In genomic region chr11:1739576-1739975, GRCh38 we compare ENCODE assay signal across 27 cellular contexts. TPM values are rescaled to one million over a fixed set of nuclear protein-coding genes. Genes with fewer than 3 reads are reported as not detected.
"Had no signal": no experiment of that assay in that cellular context is flagged by ENCODE, and none has a peak within 500 bp of the region (broad histone marks: within the 10 kb centered on the region; RNA-seq: fewer than 3 reads in every experiment).

No MANE protein-coding gene starts in this region.

- H3K27me3 ChIP-seq: brain microvascular endothelial cell, colonic mucosa had no signal

- H3K27ac Mint-ChIP-seq: activated naive CD8-positive, alpha-beta T cell treated with anti-CD3 and anti-CD28 coated beads, Interleukin-2, amount 50 U/mL, for 24 hours; endodermal cell; type B pancreatic cell; WTC11 had no signal

- ATAC-seq: activated naive CD8-positive, alpha-beta T cell treated with anti-CD3 and anti-CD28 coated beads, Interleukin-2, amount 50 U/mL, for 24 hours; gastrocnemius medialis; WTC11 had no signal

- DNase-seq: activated CD4-positive, alpha-beta T cell treated with anti-CD3 and anti-CD28 coated beads for 4 hours; activated CD4-positive, alpha-beta T cell treated with anti-CD3 and anti-CD28 coated beads, Interleukin-2, amount 50 U/mL, for 48 hours; activated CD8-positive, alpha-beta memory T cell treated with anti-CD3 and anti-CD28 coated beads, Interleukin-2, amount 50 U/mL, for 48 hours; activated effector memory CD4-positive, alpha-beta T cell treated with Interleukin-2 at 50 U/mL for 16 hours; activated naive CD4-positive, alpha-beta T cell treated with anti-CD3 and anti-CD28 coated beads, Interleukin-2, amount 50 U/mL, for 16 hours; activated naive CD8-positive, alpha-beta T cell treated with anti-CD3 and anti-CD28 coated beads, Interleukin-2, amount 50 U/mL, for 24 hours; activated T-cell treated with anti-CD3 and anti-CD28 coated beads, Interleukin-2, amount 50 U/mL, for 48 hours; brain microvascular endothelial cell; colonic mucosa; endodermal cell; esophagus squamous epithelium; gastrocnemius medialis; sigmoid colon; stimulated activated CD4-positive, alpha-beta T cell treated with anti-CD3 and anti-CD28 coated beads, Interleukin-2, amount 100 ng/mL, for 48 hours; stimulated activated CD8-positive, alpha-beta memory T cell treated with anti-CD3 and anti-CD28 coated beads, Interleukin-4, amount 100 ng/mL, for 48 hours; stimulated activated naive CD4-positive, alpha-beta T cell treated with Interleukin-2 at 50 U/mL for 16 hours; T-helper 1 cell had no signal

- H3K4me1 Mint-ChIP-seq: activated naive CD8-positive, alpha-beta T cell treated with anti-CD3 and anti-CD28 coated beads, Interleukin-2, amount 50 U/mL, for 24 hours; endodermal cell; neural crest cell; WTC11 had no signal

- H3K4me3 Mint-ChIP-seq: activated naive CD8-positive, alpha-beta T cell treated with anti-CD3 and anti-CD28 coated beads, Interleukin-2, amount 50 U/mL, for 24 hours; endodermal cell; neural crest cell; type B pancreatic cell; WTC11 had no signal

- H3K27ac ChIP-seq: brain microvascular endothelial cell, colonic mucosa, esophagus squamous epithelium, gastrocnemius medialis, sigmoid colon, thoracic aorta had no signal

- H3K4me1 ChIP-seq: colonic mucosa, sigmoid colon had no signal

- H3K4me3 ChIP-seq: colonic mucosa, dorsolateral prefrontal cortex, esophagus squamous epithelium, gastrocnemius medialis, sigmoid colon, thoracic aorta had no signal

- H3K36me3 ChIP-seq: brain microvascular endothelial cell, colonic mucosa, esophagus squamous epithelium, gastrocnemius medialis, sigmoid colon, thoracic aorta had no signal

- H3K9me3 ChIP-seq: colonic mucosa had no signal

- H3K36me3 Mint-ChIP-seq: type B pancreatic cell, WTC11 had no signal

RNA-seq across cellular contexts. Expression of gene IFITM10, which starts 10.8 kb away (rescaled TPM):
- total RNA-seq: neural crest cell had no signal

RNA-seq across cellular contexts. Expression of gene KRTAP5-6, which starts 42.6 kb away (rescaled TPM):
- total RNA-seq: activated CD8-positive, alpha-beta memory T cell treated with anti-CD3 and anti-CD28 coated beads for 36 hours; aorta; colonic mucosa; endodermal cell; esophagus squamous epithelium; gastrocnemius medialis; mononuclear cell; neural crest cell; omental fat pad; renal cortical epithelial cell; sigmoid colon; thoracic aorta had no signal
